1 cellular context compared by ENCODE assay signal in the genomic region with DNA sequence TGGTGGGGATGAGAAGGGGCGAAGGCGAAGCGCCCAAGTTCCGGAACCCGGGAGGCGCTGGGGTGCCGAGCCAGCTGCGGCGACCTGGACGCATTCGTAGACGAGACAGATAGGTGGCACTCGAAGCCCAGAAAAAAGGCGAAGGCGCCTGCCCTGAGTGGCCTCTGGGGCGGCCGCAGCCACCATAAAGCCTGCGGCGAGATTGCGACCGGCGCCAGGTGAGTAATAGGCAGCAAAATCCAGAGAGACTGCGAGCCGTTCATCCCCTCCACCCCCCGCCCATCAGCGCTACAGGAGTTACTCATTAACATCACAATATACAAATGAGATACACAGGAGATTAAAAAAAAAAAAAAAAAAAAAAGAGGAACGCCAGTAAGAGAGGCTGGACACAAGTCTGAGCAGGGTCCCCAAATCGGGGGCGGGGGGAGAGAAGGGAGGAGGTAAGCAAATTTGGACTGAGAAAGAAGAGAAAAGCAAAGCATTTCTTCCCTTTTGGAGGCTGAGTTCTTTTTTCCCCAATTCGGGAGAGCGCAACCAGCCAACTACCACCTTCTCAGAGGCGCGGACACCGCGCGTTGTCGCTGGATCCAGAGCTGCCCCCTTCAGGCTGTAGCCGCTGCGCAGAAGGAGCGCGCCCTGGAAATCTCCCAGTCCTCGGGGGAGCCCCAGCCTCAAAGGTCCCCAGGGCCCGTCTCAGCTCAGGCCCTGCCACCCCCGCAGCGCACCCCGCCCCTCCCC.
TF ChIP-seq lines count a peak whose summit lies in the region.

No MANE protein-coding gene starts in this region.

TF ChIP-seq in HepG2, 621 proteins besides CTCF, POLR2A, EP300 and RAD21 (continued from another document and continues in another):
- TF ChIP-seq FOXO1 (CRISPR knock-in tag; IDR thresholded peaks at IDR 0.05) (peak; percentile 20; the same call in 1 of the 2 replicates), THYN1 (CRISPR knock-in tag; IDR thresholded peaks at IDR 0.05; ENCODE audit: borderline replicate concordance, low read depth) (no peak), HNRNPL (IDR thresholded peaks at IDR 0.05; ENCODE audit: low read depth, low read length) (0 out of 2 replicates have a peak, but pooled peaks have one; percentile 28), FOXA3 (CRISPR knock-in tag; IDR thresholded peaks at IDR 0.05) (peak; percentile 37), ZNF383 (CRISPR knock-in tag; IDR thresholded peaks at IDR 0.05; ENCODE audit: borderline replicate concordance) (no peak), TSC22D2 (CRISPR knock-in tag; IDR thresholded peaks at IDR 0.05; ENCODE audit: borderline replicate concordance) (no peak), PCBP2 (optimal IDR thresholded peaks at IDR 0.05; ENCODE audit: low read depth, low read length, poor library complexity, severe bottlenecking) (no peak), ZNF563 (CRISPR knock-in tag; IDR thresholded peaks at IDR 0.05) (no peak), RBM39 (IDR thresholded peaks at IDR 0.05; ENCODE audit: low read depth, low read length, poor library complexity, severe bottlenecking) (peak; percentile 84), PHF20 (CRISPR knock-in tag; IDR thresholded peaks at IDR 0.05) (no peak; the same call in 1 of the 2 replicates), BCL6 (CRISPR knock-in tag; IDR thresholded peaks at IDR 0.05) (peak; percentile 34), ELF4 (CRISPR knock-in tag; IDR thresholded peaks at IDR 0.05; ENCODE audit: borderline replicate concordance) (no peak), SETDB1 (CRISPR knock-in tag; IDR thresholded peaks at IDR 0.05; ENCODE audit: borderline replicate concordance) (no peak), ZNF549 (CRISPR knock-in tag; IDR thresholded peaks at IDR 0.05) (no peak), ZNF772 (CRISPR knock-in tag; IDR thresholded peaks at IDR 0.05) (no peak)
- TF ChIP-seq, protein P1, sequence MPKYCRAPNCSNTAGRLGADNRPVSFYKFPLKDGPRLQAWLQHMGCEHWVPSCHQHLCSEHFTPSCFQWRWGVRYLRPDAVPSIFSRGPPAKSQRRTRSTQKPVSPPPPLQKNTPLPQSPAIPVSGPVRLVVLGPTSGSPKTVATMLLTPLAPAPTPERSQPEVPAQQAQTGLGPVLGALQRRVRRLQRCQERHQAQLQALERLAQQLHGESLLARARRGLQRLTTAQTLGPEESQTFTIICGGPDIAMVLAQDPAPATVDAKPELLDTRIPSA (CRISPR knock-in tag; IDR thresholded peaks at IDR 0.05; ENCODE audit: borderline replicate concordance): no peak
- TF ChIP-seq, protein P2, sequence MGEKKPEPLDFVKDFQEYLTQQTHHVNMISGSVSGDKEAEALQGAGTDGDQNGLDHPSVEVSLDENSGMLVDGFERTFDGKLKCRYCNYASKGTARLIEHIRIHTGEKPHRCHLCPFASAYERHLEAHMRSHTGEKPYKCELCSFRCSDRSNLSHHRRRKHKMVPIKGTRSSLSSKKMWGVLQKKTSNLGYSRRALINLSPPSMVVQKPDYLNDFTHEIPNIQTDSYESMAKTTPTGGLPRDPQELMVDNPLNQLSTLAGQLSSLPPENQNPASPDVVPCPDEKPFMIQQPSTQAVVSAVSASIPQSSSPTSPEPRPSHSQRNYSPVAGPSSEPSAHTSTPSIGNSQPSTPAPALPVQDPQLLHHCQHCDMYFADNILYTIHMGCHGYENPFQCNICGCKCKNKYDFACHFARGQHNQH (CRISPR knock-in tag; IDR thresholded peaks at IDR 0.05): peak; percentile 77; the same call in 1 of the 2 replicates
- TF ChIP-seq, protein P3, sequence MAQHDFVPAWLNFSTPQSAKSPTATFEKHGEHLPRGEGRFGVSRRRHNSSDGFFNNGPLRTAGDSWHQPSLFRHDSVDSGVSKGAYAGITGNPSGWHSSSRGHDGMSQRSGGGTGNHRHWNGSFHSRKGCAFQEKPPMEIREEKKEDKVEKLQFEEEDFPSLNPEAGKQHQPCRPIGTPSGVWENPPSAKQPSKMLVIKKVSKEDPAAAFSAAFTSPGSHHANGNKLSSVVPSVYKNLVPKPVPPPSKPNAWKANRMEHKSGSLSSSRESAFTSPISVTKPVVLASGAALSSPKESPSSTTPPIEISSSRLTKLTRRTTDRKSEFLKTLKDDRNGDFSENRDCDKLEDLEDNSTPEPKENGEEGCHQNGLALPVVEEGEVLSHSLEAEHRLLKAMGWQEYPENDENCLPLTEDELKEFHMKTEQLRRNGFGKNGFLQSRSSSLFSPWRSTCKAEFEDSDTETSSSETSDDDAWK (CRISPR knock-in tag; IDR thresholded peaks at IDR 0.05): no peak
- TF ChIP-seq, protein P4, sequence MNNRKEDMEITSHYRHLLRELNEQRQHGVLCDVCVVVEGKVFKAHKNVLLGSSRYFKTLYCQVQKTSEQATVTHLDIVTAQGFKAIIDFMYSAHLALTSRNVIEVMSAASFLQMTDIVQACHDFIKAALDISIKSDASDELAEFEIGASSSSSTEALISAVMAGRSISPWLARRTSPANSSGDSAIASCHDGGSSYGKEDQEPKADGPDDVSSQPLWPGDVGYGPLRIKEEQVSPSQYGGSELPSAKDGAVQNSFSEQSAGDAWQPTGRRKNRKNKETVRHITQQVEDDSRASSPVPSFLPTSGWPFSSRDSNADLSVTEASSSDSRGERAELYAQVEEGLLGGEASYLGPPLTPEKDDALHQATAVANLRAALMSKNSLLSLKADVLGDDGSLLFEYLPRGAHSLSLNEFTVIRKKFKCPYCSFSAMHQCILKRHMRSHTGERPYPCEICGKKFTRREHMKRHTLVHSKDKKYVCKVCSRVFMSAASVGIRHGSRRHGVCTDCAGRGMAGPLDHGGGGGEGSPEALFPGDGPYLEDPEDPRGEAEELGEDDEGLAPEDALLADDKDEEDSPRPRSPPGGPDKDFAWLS (CRISPR knock-in tag; IDR thresholded peaks at IDR 0.05; ENCODE audit: borderline replicate concordance): no peak
- TF ChIP-seq, protein P5, sequence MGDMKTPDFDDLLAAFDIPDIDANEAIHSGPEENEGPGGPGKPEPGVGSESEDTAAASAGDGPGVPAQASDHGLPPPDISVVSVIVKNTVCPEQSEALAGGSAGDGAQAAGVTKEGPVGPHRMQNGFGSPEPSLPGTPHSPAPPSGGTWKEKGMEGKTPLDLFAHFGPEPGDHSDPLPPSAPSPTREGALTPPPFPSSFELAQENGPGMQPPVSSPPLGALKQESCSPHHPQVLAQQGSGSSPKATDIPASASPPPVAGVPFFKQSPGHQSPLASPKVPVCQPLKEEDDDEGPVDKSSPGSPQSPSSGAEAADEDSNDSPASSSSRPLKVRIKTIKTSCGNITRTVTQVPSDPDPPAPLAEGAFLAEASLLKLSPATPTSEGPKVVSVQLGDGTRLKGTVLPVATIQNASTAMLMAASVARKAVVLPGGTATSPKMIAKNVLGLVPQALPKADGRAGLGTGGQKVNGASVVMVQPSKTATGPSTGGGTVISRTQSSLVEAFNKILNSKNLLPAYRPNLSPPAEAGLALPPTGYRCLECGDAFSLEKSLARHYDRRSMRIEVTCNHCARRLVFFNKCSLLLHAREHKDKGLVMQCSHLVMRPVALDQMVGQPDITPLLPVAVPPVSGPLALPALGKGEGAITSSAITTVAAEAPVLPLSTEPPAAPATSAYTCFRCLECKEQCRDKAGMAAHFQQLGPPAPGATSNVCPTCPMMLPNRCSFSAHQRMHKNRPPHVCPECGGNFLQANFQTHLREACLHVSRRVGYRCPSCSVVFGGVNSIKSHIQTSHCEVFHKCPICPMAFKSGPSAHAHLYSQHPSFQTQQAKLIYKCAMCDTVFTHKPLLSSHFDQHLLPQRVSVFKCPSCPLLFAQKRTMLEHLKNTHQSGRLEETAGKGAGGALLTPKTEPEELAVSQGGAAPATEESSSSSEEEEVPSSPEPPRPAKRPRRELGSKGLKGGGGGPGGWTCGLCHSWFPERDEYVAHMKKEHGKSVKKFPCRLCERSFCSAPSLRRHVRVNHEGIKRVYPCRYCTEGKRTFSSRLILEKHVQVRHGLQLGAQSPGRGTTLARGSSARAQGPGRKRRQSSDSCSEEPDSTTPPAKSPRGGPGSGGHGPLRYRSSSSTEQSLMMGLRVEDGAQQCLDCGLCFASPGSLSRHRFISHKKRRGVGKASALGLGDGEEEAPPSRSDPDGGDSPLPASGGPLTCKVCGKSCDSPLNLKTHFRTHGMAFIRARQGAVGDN (CRISPR knock-in tag; IDR thresholded peaks at IDR 0.05): no peak; the same call in 1 of the 2 replicates
- TF ChIP-seq, protein P6, sequence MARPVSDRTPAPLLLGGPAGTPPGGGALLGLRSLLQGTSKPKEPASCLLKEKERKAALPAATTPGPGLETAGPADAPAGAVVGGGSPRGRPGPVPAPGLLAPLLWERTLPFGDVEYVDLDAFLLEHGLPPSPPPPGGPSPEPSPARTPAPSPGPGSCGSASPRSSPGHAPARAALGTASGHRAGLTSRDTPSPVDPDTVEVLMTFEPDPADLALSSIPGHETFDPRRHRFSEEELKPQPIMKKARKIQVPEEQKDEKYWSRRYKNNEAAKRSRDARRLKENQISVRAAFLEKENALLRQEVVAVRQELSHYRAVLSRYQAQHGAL (CRISPR knock-in tag; IDR thresholded peaks at IDR 0.05; ENCODE audit: not compliant biosample characterization): no peak
- TF ChIP-seq, protein P7, sequence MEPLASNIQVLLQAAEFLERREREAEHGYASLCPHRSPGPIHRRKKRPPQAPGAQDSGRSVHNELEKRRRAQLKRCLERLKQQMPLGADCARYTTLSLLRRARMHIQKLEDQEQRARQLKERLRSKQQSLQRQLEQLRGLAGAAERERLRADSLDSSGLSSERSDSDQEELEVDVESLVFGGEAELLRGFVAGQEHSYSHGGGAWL (CRISPR knock-in tag; IDR thresholded peaks at IDR 0.05): peak; percentile 22; the same call in 1 of the 2 replicates
- TF ChIP-seq, protein P8, sequence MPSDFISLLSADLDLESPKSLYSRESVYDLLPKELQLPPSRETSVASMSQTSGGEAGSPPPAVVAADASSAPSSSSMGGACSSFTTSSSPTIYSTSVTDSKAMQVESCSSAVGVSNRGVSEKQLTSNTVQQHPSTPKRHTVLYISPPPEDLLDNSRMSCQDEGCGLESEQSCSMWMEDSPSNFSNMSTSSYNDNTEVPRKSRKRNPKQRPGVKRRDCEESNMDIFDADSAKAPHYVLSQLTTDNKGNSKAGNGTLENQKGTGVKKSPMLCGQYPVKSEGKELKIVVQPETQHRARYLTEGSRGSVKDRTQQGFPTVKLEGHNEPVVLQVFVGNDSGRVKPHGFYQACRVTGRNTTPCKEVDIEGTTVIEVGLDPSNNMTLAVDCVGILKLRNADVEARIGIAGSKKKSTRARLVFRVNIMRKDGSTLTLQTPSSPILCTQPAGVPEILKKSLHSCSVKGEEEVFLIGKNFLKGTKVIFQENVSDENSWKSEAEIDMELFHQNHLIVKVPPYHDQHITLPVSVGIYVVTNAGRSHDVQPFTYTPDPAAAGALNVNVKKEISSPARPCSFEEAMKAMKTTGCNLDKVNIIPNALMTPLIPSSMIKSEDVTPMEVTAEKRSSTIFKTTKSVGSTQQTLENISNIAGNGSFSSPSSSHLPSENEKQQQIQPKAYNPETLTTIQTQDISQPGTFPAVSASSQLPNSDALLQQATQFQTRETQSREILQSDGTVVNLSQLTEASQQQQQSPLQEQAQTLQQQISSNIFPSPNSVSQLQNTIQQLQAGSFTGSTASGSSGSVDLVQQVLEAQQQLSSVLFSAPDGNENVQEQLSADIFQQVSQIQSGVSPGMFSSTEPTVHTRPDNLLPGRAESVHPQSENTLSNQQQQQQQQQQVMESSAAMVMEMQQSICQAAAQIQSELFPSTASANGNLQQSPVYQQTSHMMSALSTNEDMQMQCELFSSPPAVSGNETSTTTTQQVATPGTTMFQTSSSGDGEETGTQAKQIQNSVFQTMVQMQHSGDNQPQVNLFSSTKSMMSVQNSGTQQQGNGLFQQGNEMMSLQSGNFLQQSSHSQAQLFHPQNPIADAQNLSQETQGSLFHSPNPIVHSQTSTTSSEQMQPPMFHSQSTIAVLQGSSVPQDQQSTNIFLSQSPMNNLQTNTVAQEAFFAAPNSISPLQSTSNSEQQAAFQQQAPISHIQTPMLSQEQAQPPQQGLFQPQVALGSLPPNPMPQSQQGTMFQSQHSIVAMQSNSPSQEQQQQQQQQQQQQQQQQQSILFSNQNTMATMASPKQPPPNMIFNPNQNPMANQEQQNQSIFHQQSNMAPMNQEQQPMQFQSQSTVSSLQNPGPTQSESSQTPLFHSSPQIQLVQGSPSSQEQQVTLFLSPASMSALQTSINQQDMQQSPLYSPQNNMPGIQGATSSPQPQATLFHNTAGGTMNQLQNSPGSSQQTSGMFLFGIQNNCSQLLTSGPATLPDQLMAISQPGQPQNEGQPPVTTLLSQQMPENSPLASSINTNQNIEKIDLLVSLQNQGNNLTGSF (CRISPR knock-in tag; IDR thresholded peaks at IDR 0.05): no peak
- TF ChIP-seq, protein P9, sequence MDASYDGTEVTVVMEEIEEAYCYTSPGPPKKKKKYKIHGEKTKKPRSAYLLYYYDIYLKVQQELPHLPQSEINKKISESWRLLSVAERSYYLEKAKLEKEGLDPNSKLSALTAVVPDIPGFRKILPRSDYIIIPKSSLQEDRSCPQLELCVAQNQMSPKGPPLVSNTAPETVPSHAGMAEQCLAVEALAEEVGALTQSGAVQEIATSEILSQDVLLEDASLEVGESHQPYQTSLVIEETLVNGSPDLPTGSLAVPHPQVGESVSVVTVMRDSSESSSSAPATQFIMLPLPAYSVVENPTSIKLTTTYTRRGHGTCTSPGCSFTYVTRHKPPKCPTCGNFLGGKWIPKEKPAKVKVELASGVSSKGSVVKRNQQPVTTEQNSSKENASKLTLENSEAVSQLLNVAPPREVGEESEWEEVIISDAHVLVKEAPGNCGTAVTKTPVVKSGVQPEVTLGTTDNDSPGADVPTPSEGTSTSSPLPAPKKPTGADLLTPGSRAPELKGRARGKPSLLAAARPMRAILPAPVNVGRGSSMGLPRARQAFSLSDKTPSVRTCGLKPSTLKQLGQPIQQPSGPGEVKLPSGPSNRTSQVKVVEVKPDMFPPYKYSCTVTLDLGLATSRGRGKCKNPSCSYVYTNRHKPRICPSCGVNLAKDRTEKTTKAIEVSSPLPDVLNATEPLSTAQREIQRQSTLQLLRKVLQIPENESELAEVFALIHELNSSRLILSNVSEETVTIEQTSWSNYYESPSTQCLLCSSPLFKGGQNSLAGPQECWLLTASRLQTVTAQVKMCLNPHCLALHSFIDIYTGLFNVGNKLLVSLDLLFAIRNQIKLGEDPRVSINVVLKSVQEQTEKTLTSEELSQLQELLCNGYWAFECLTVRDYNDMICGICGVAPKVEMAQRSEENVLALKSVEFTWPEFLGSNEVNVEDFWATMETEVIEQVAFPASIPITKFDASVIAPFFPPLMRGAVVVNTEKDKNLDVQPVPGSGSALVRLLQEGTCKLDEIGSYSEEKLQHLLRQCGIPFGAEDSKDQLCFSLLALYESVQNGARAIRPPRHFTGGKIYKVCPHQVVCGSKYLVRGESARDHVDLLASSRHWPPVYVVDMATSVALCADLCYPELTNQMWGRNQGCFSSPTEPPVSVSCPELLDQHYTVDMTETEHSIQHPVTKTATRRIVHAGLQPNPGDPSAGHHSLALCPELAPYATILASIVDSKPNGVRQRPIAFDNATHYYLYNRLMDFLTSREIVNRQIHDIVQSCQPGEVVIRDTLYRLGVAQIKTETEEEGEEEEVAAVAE (CRISPR knock-in tag; IDR thresholded peaks at IDR 0.05; ENCODE audit: borderline replicate concordance): no peak
- TF ChIP-seq, protein P10, sequence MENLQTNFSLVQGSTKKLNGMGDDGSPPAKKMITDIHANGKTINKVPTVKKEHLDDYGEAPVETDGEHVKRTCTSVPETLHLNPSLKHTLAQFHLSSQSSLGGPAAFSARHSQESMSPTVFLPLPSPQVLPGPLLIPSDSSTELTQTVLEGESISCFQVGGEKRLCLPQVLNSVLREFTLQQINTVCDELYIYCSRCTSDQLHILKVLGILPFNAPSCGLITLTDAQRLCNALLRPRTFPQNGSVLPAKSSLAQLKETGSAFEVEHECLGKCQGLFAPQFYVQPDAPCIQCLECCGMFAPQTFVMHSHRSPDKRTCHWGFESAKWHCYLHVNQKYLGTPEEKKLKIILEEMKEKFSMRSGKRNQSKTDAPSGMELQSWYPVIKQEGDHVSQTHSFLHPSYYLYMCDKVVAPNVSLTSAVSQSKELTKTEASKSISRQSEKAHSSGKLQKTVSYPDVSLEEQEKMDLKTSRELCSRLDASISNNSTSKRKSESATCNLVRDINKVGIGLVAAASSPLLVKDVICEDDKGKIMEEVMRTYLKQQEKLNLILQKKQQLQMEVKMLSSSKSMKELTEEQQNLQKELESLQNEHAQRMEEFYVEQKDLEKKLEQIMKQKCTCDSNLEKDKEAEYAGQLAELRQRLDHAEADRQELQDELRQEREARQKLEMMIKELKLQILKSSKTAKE (CRISPR knock-in tag; IDR thresholded peaks at IDR 0.05; ENCODE audit: borderline replicate concordance): no peak
